In genomic region chr18:32289480-32290075, GRCh38 we compare ENCODE assay signal across 8 cellular contexts.
DNase-seq lines count a peak whose midpoint lies in the region; ATAC-seq and TF ChIP-seq lines count a peak whose summit lies in the region.

No MANE protein-coding gene starts in this region.

- no peaks in the 10 kb centered on the region for H3K4me1 Mint-ChIP-seq in activated T-cell treated with anti-CD3 and anti-CD28 coated beads, Interleukin-2, amount 50 U/mL, for 24 hours (ENCODE audit: low read depth)

- H3K36me3 Mint-ChIP-seq in activated T-cell treated with anti-CD3 and anti-CD28 coated beads, Interleukin-2, amount 50 U/mL, for 24 hours (ENCODE audit: low read depth), result no peaks in the 10 kb centered on the region

- peak; percentile 80 for TF ChIP-seq CTCF in astrocyte of the cerebellum (IDR thresholded peaks at IDR 0.05; ENCODE audit: low read depth, low read length, missing control alignments)

- in situ Hi-C loops in astrocyte of the cerebellum (cut with HindIII; ENCODE audit: low sequenced_read_pairs), result loop anchor here (25.0 kb wide), 1 partner anchor 173 kb away; the partner anchor contains the start of gene GAREM1

- H3K27me3 Mint-ChIP-seq in activated T-cell treated with anti-CD3 and anti-CD28 coated beads, Interleukin-2, amount 50 U/mL, for 24 hours, result peaks cover 12% of the 10 kb centered on the region

- peak; percentile 90 for DNase-seq in DMS 273 (lab: John Stamatoyannopoulos, UW; ENCODE audit: unreplicated experiment)
- DNase-seq in HS-5 (ENCODE audit: low read depth), result peak; percentile 19
- DNase-seq in NCI-H748 treated with DMSO at 0.1 percent for 48 hours (lab: John Stamatoyannopoulos, UW), result peak; percentile 78
- peak; percentile 60 for DNase-seq in astrocyte of the cerebellum (ENCODE audit: low read depth)
- peak; percentile 65 for DNase-seq in iPS-NIHi11 (ENCODE audit: low spot score)
- peak; percentile 12 for DNase-seq in stimulated activated naive CD8-positive, alpha-beta T cell treated with anti-CD3 and anti-CD28 coated beads, Interleukin-15, Interleukin-2, amounts not matched to agents 100 U/mL and 50 U/mL, for 24 hours
- no peak for DNase-seq in activated T-cell treated with anti-CD3 and anti-CD28 coated beads, Interleukin-2, amount 50 U/mL, for 24 hours

- no peak overlapping the region for H3K4me3 ChIP-seq in astrocyte of the cerebellum (ENCODE audit: low read depth, low read length)

- H3K9me3 Mint-ChIP-seq in activated T-cell treated with anti-CD3 and anti-CD28 coated beads, Interleukin-2, amount 50 U/mL, for 24 hours, result no peaks in the 10 kb centered on the region

- H3K27ac Mint-ChIP-seq in activated T-cell treated with anti-CD3 and anti-CD28 coated beads, Interleukin-2, amount 50 U/mL, for 24 hours, result no peak overlapping the region

- H3K4me3 Mint-ChIP-seq in activated T-cell treated with anti-CD3 and anti-CD28 coated beads, Interleukin-2, amount 50 U/mL, for 24 hours, result no peak overlapping the region

- ATAC-seq in GM19438 (IDR thresholded peaks at IDR 0.05; ENCODE audit: low read depth, unreplicated experiment), result peak; percentile 92
- ATAC-seq in stimulated activated naive CD8-positive, alpha-beta T cell treated with anti-CD3 and anti-CD28 coated beads, Interleukin-15, Interleukin-2, amounts not matched to agents 100 U/mL and 50 U/mL, for 24 hours, result no peak
